ENCODE assay signal across 25 cellular contexts in the genomic region with DNA sequence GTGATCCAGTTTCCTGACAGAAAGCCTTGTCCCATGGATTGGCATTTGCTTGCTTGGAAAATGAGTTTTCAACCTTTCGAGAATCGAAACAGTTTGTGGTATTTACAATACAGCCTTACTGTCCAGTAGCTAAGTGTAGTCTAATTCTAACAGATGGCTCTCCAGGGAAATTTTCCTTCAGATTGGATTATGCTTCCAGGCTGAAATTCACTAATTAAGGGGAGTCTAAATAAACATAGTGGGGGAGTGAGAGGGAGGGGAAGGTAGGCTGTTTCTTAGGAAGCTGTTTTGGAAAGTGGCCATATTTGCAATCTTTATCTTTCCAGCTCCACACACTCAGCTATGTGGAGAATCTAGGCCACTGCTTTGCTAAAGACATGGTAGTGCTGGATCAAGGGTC.
"Had no signal": no experiment of that assay in that cellular context is flagged by ENCODE, and none has a peak within 500 bp of the region (broad histone marks: within the 10 kb centered on the region; RNA-seq: fewer than 3 reads in every experiment).

No MANE protein-coding gene starts in this region.

- H3K4me3 ChIP-seq: heart right ventricle, ovary, right lobe of liver, testis, transverse colon had no signal

- H3K9me3 Mint-ChIP-seq: activated B cell treated with CpG ODN at 0.5 μM for 24 hours; effector memory CD8-positive, alpha-beta T cell; T-cell had no signal

- H3K36me3 Mint-ChIP-seq: activated naive CD8-positive, alpha-beta T cell; naive B cell; T-cell had no signal

- H3K4me3 Mint-ChIP-seq: activated B cell treated with CpG ODN at 0.5 μM for 24 hours; activated CD4-positive, alpha-beta T cell treated with anti-CD3 and anti-CD28 coated beads for 36 hours; activated naive CD8-positive, alpha-beta T cell; effector memory CD8-positive, alpha-beta T cell; naive B cell; nephron progenitor cell; T-cell had no signal

- H3K27me3 Mint-ChIP-seq: progenitor cell of endocrine pancreas had no signal

- H3K4me1 Mint-ChIP-seq: activated B cell treated with CpG ODN at 0.5 μM for 24 hours; activated CD4-positive, alpha-beta T cell treated with anti-CD3 and anti-CD28 coated beads for 36 hours; naive B cell; nephron progenitor cell; T-cell had no signal

- H3K27ac Mint-ChIP-seq: activated B cell treated with CpG ODN at 0.5 μM for 24 hours; activated CD4-positive, alpha-beta T cell treated with anti-CD3 and anti-CD28 coated beads for 36 hours; activated naive CD8-positive, alpha-beta T cell; effector memory CD8-positive, alpha-beta T cell; naive B cell; nephron progenitor cell; progenitor cell of endocrine pancreas; T-cell had no signal

- DNase-seq: activated B cell treated with CpG ODN at 0.5 μM for 24 hours; activated CD4-positive, alpha-beta T cell treated with anti-CD3 and anti-CD28 coated beads for 36 hours; activated effector memory CD4-positive, alpha-beta T cell treated with Interleukin-2 at 50 U/mL for 16 hours; activated naive CD4-positive, alpha-beta T cell treated with Interleukin-2 at 50 U/mL for 16 hours; activated T-cell treated with anti-CD3 and anti-CD28 coated beads for 4 hours; anterior cingulate cortex; cortex of kidney; effector memory CD8-positive, alpha-beta T cell; foreskin melanocyte; heart right ventricle; kidney glomerular epithelial cell; left ventricle myocardium superior; mammary epithelial cell; naive B cell; nephron progenitor cell; ovary; right lobe of liver; stimulated activated CD4-positive, alpha-beta T cell treated with anti-CD3 and anti-CD28 coated beads, Interleukin-12 subunit alpha, Interleukin-12 subunit beta, amount 100 ng/mL, for 4 hours; stimulated activated CD4-positive, alpha-beta T cell treated with anti-CD3 and anti-CD28 coated beads, Interleukin-4, amount 100 ng/mL, for 1 hour; stimulated activated naive CD8-positive, alpha-beta T cell treated with anti-CD3 and anti-CD28 coated beads, Interleukin-15, Interleukin-2, amounts not matched to agents 100 U/mL and 50 U/mL, for 24 hours; T-cell; testis; transverse colon had no signal
